ENCODE assay signal across 8 cellular contexts in genomic region chr1:236523704-236524141, GRCh38. TPM values are rescaled to one million over a fixed set of nuclear protein-coding genes. Genes with fewer than 3 reads are reported as not detected.
DNase-seq lines count a peak whose midpoint lies in the region; ATAC-seq and TF ChIP-seq lines count a peak whose summit lies in the region.

TSS of gene LGALS8 (plus strand) at chr1:236523982. CDS start at chr1:236526071, 2,089 bp downstream.

- DNase-seq in DMS114 treated with DMSO at 0.1 percent for 48 hours (lab: John Stamatoyannopoulos, UW; ENCODE audit: unreplicated experiment) = peak; percentile 10
- peak; percentile 80 for DNase-seq in SKM-1 treated with dmso at 0.1 percent for 144 hours (lab: John Stamatoyannopoulos, UW; ENCODE audit: unreplicated experiment)
- DNase-seq in activated naive CD4-positive, alpha-beta T cell treated with anti-CD3 and anti-CD28 coated beads, Interleukin-2, amount 50 U/mL, for 72 hours (ENCODE audit: low spot score in 2 of 2) = peak; percentile 84 to 90
- peak; percentile 76 for DNase-seq in glutamatergic neuron
- peak; percentile 86 to 92 (median 89) for DNase-seq in ovary
- DNase-seq in thoracic aorta (ENCODE audit: low spot score) = peak; percentile 84

- H3K36me3 ChIP-seq in ovary = no peaks in the 10 kb centered on the region
- H3K36me3 ChIP-seq in thoracic aorta = peaks cover 7% of the 10 kb centered on the region

- TF ChIP-seq CTCF in glutamatergic neuron (IDR thresholded peaks at IDR 0.05; ENCODE audit: partially characterized antibody, unreplicated experiment) (no peak), ovary (IDR thresholded peaks at IDR 0.05) (no peak), thoracic aorta (IDR thresholded peaks at IDR 0.05) (no peak)

- H3K9me3 ChIP-seq in ovary = no peaks in the 10 kb centered on the region
- no peaks in the 10 kb centered on the region for H3K9me3 ChIP-seq in thoracic aorta

- 1% methylated on average over 33 to 35 of the region's 35 CpGs for WGBS in ovary, 3 donors

- H3K9me3 Mint-ChIP-seq in IgD-negative memory B cell (peaks cover 0 to 4% (median 0%) of the 10 kb centered on the region in 3 donors), glutamatergic neuron (ENCODE audit: unreplicated experiment) (peaks cover 7% of the 10 kb centered on the region)
- H3K9me3 Mint-ChIP-seq in activated naive CD4-positive, alpha-beta T cell treated with anti-CD3 and anti-CD28 coated beads, Interleukin-2, amount 50 U/mL, for 72 hours = peaks cover 0 to 10% of the 10 kb centered on the region in 2 donors

- H3K27ac ChIP-seq in ovary (peak within 1 kb of the TSS; percentile 80 to 88), thoracic aorta (peak within 1 kb of the TSS; percentile 91 to 96)

- H3K27ac Mint-ChIP-seq in IgD-negative memory B cell = peak within 1 kb of the TSS; percentile 77 to 93 (median 93)
- H3K27ac Mint-ChIP-seq in activated naive CD4-positive, alpha-beta T cell treated with anti-CD3 and anti-CD28 coated beads, Interleukin-2, amount 50 U/mL, for 72 hours = peak within 1 kb of the TSS; percentile 99 to 100
- H3K27ac Mint-ChIP-seq in glutamatergic neuron (ENCODE audit: unreplicated experiment) = peak within 1 kb of the TSS; percentile 91

- peak; percentile 68 for ATAC-seq in GM21528 (IDR thresholded peaks at IDR 0.05; ENCODE audit: low FRiP score, unreplicated experiment)
- ATAC-seq in activated naive CD4-positive, alpha-beta T cell treated with anti-CD3 and anti-CD28 coated beads, Interleukin-2, amount 50 U/mL, for 72 hours = peak; percentile 74 to 84
- peak; percentile 70 for ATAC-seq in thoracic aorta (ENCODE audit: insufficient number of reproducible peaks, low FRiP score, low read depth)

- peak; percentile 66 for TF ChIP-seq EP300 in ovary (IDR thresholded peaks at IDR 0.05)

- H3K4me3 ChIP-seq in ovary (peak within 1 kb of the TSS; percentile 69), thoracic aorta (peak within 1 kb of the TSS; percentile 95)

- no peaks in the 10 kb centered on the region for H3K27me3 ChIP-seq in ovary
- no peaks in the 10 kb centered on the region for H3K27me3 ChIP-seq in thoracic aorta (replicated peaks; ENCODE audit: insufficient read depth)

- peaks cover 7% of the 10 kb centered on the region for H3K36me3 Mint-ChIP-seq in IgD-negative memory B cell
- peaks cover 25 to 29% of the 10 kb centered on the region in 2 donors for H3K36me3 Mint-ChIP-seq in activated naive CD4-positive, alpha-beta T cell treated with anti-CD3 and anti-CD28 coated beads, Interleukin-2, amount 50 U/mL, for 72 hours
- H3K36me3 Mint-ChIP-seq in glutamatergic neuron (ENCODE audit: unreplicated experiment) = peaks cover 4% of the 10 kb centered on the region

- intact Hi-C loops in ovary (cut with DNase I) = loop anchor here in 1 of 4 donors (10.0 kb wide), 1 partner anchor 239 kb away; the partner anchor contains the start of gene ERO1B

- peak within 1 kb of the TSS; percentile 89 to 99 (median 92) for H3K4me3 Mint-ChIP-seq in IgD-negative memory B cell
- peak within 1 kb of the TSS; percentile 87 for H3K4me3 Mint-ChIP-seq in glutamatergic neuron (ENCODE audit: unreplicated experiment)

- H3K4me1 Mint-ChIP-seq in IgD-negative memory B cell (peaks cover 9 to 13% (median 11%) of the 10 kb centered on the region in 3 donors), glutamatergic neuron (ENCODE audit: low read depth, unreplicated experiment) (peaks cover 16% of the 10 kb centered on the region)

- TF ChIP-seq POLR2A in ovary (IDR thresholded peaks at IDR 0.05) = peak; percentile 47

- peaks cover 1% of the 10 kb centered on the region for H3K4me1 ChIP-seq in ovary (ENCODE audit: insufficient read depth)
- H3K4me1 ChIP-seq in thoracic aorta (ENCODE audit: control insufficient read depth in 1 of 2, low read depth in 2 of 2) = peaks cover 5 to 14% of the 10 kb centered on the region in 2 donors

- H3K27me3 Mint-ChIP-seq in IgD-negative memory B cell = no peaks in the 10 kb centered on the region
- peaks cover 4% of the 10 kb centered on the region for H3K27me3 Mint-ChIP-seq in glutamatergic neuron (ENCODE audit: unreplicated experiment)

RNA-seq across cellular contexts. Expression of gene LGALS8, which starts in this region (rescaled TPM):
- polyA plus RNA-seq in IgD-negative memory B cell = 23.7 TPM
- 100 to 1,000 TPM; 132 to 156 TPM for total RNA-seq in activated naive CD4-positive, alpha-beta T cell treated with anti-CD3 and anti-CD28 coated beads, Interleukin-2, amount 50 U/mL, for 72 hours
- 33.3 TPM for total RNA-seq in glutamatergic neuron (ENCODE audit: unreplicated experiment)
- total RNA-seq in ovary = 10 to 100 TPM; 36.4 to 91.2 (median 44.5) TPM
- polyA plus RNA-seq in ovary = 10 to 100 TPM; 23.7 to 54.0 TPM
- total RNA-seq in thoracic aorta = 100 to 1,000 TPM in 1 of 2 donors, 10 to 100 TPM in 1; 67.8 to 126 TPM

Comparison
In these comparisons a context has a peak if more than half of its experiments do, and no peak if none do; other contexts are left out.
1. Peak in every context shown above with its lines: DNase-seq, ATAC-seq, H3K4me3 ChIP-seq and H3K27ac ChIP-seq.
2. DNase-seq: peak in every context shown above with its lines; median percentile 89 in ovary; 87 in activated naive CD4-positive, alpha-beta T cell treated with anti-CD3 and anti-CD28 coated beads, Interleukin-2, amount 50 U/mL, for 72 hours; 84 in thoracic aorta; 80 in SKM-1 treated with dmso at 0.1 percent for 144 hours; 76 in glutamatergic neuron; 10 in DMS114 treated with DMSO at 0.1 percent for 48 hours.